In genomic region chr2:393711-394696, GRCh38 we compare ENCODE assay signal across 8 cellular contexts.
DNase-seq lines count a peak whose midpoint lies in the region; ATAC-seq and TF ChIP-seq lines count a peak whose summit lies in the region.

No MANE protein-coding gene starts in this region.

- H3K9me3 Mint-ChIP-seq in activated naive CD4-positive, alpha-beta T cell treated with anti-CD3 and anti-CD28 coated beads, Interleukin-2, amount 50 U/mL, for 24 hours, result no peaks in the 10 kb centered on the region
- H3K9me3 Mint-ChIP-seq in mesothelial cell of epicardium, result peaks cover 2% of the 10 kb centered on the region
- peaks cover 0 to 4% of the 10 kb centered on the region in 2 donors for H3K9me3 Mint-ChIP-seq in stimulated activated naive CD8-positive, alpha-beta T cell treated with anti-CD3 and anti-CD28 coated beads, Interleukin-15, amount 100 ng/mL, for 72 hours

- DNase-seq in COR-L47 (lab: John Stamatoyannopoulos, UW) (peak; percentile 57), RWPE2 (ENCODE audit: low spot score) (peak; percentile 69), mesothelial cell of epicardium (ENCODE audit: low spot score in 2 of 2, unreplicated experiment in 2 of 2) (no peak), suprapubic skin (ENCODE audit: low spot score in 2 of 2) (no peak), COLO829 (ENCODE audit: low spot score) (no peak)
- DNase-seq in stimulated activated naive CD8-positive, alpha-beta T cell treated with anti-CD3 and anti-CD28 coated beads, Interleukin-15, amount 100 ng/mL, for 72 hours, result peak; percentile 39 to 65

- H3K4me3 ChIP-seq in RWPE2 (ENCODE audit: severe bottlenecking) (no peak overlapping the region), suprapubic skin (no peak overlapping the region)

- no peak for TF ChIP-seq EP300 in suprapubic skin (IDR thresholded peaks at IDR 0.05)

- peak; percentile 67 for ATAC-seq in HG03196 (IDR thresholded peaks at IDR 0.05; ENCODE audit: unreplicated experiment)
- peak; percentile 97 for ATAC-seq in RWPE2 (ENCODE audit: low read depth)
- ATAC-seq in stimulated activated naive CD8-positive, alpha-beta T cell treated with anti-CD3 and anti-CD28 coated beads, Interleukin-15, amount 100 ng/mL, for 72 hours, result peak; percentile 96

- H3K36me3 ChIP-seq in RWPE2 (ENCODE audit: low read depth) (no peaks in the 10 kb centered on the region), suprapubic skin (no peaks in the 10 kb centered on the region)

- no peaks in the 10 kb centered on the region for H3K36me3 Mint-ChIP-seq in activated naive CD4-positive, alpha-beta T cell treated with anti-CD3 and anti-CD28 coated beads, Interleukin-2, amount 50 U/mL, for 24 hours
- H3K36me3 Mint-ChIP-seq in mesothelial cell of epicardium, result no peaks in the 10 kb centered on the region

- TF ChIP-seq CTCF in RWPE2 (IDR thresholded peaks at IDR 0.05; ENCODE audit: poor library complexity, severe bottlenecking), result no peak
- no peak for TF ChIP-seq CTCF in mesothelial cell of epicardium (IDR thresholded peaks at IDR 0.05; ENCODE audit: unreplicated experiment)
- no peak for TF ChIP-seq CTCF in suprapubic skin (IDR thresholded peaks at IDR 0.05)

- H3K27me3 Mint-ChIP-seq in activated naive CD4-positive, alpha-beta T cell treated with anti-CD3 and anti-CD28 coated beads, Interleukin-2, amount 50 U/mL, for 24 hours, result no peaks in the 10 kb centered on the region
- H3K27me3 Mint-ChIP-seq in mesothelial cell of epicardium (ENCODE audit: low read depth), result peaks cover 33% of the 10 kb centered on the region
- peaks cover 15% of the 10 kb centered on the region for H3K27me3 Mint-ChIP-seq in stimulated activated naive CD8-positive, alpha-beta T cell treated with anti-CD3 and anti-CD28 coated beads, Interleukin-15, amount 100 ng/mL, for 72 hours

- H3K27ac ChIP-seq in RWPE2 (ENCODE audit: poor library complexity, severe bottlenecking), result peak overlapping the region; percentile 49
- H3K27ac ChIP-seq in suprapubic skin, result no peak overlapping the region

- WGBS in suprapubic skin, result 60% methylated on average over 37 of the region's 37 CpGs

- H3K27me3 ChIP-seq in RWPE2 (ENCODE audit: insufficient read depth, poor library complexity, severe bottlenecking) (no peaks in the 10 kb centered on the region), suprapubic skin (peaks cover 9% of the 10 kb centered on the region)

- no peak for TF ChIP-seq POLR2A in suprapubic skin (IDR thresholded peaks at IDR 0.05)

- peak overlapping the region; percentile 85 for H3K27ac Mint-ChIP-seq in activated naive CD4-positive, alpha-beta T cell treated with anti-CD3 and anti-CD28 coated beads, Interleukin-2, amount 50 U/mL, for 24 hours
- peak overlapping the region; percentile 62 for H3K27ac Mint-ChIP-seq in mesothelial cell of epicardium
- peak overlapping the region; percentile 50 to 86 for H3K27ac Mint-ChIP-seq in stimulated activated naive CD8-positive, alpha-beta T cell treated with anti-CD3 and anti-CD28 coated beads, Interleukin-15, amount 100 ng/mL, for 72 hours

- H3K4me1 ChIP-seq in RWPE2 (ENCODE audit: insufficient read depth, poor library complexity, severe bottlenecking) (peaks cover 11% of the 10 kb centered on the region), suprapubic skin (no peaks in the 10 kb centered on the region)

- peak overlapping the region; percentile 86 for H3K4me3 Mint-ChIP-seq in activated naive CD4-positive, alpha-beta T cell treated with anti-CD3 and anti-CD28 coated beads, Interleukin-2, amount 50 U/mL, for 24 hours
- H3K4me3 Mint-ChIP-seq in mesothelial cell of epicardium, result peak overlapping the region; percentile 38
- peak overlapping the region; percentile 80 to 81 for H3K4me3 Mint-ChIP-seq in stimulated activated naive CD8-positive, alpha-beta T cell treated with anti-CD3 and anti-CD28 coated beads, Interleukin-15, amount 100 ng/mL, for 72 hours

- peaks cover 10% of the 10 kb centered on the region for H3K4me1 Mint-ChIP-seq in activated naive CD4-positive, alpha-beta T cell treated with anti-CD3 and anti-CD28 coated beads, Interleukin-2, amount 50 U/mL, for 24 hours
- peaks cover 16% of the 10 kb centered on the region for H3K4me1 Mint-ChIP-seq in mesothelial cell of epicardium
- peaks cover 20% of the 10 kb centered on the region for H3K4me1 Mint-ChIP-seq in stimulated activated naive CD8-positive, alpha-beta T cell treated with anti-CD3 and anti-CD28 coated beads, Interleukin-15, amount 100 ng/mL, for 72 hours

- H3K9me3 ChIP-seq in RWPE2 (ENCODE audit: severe bottlenecking) (no peaks in the 10 kb centered on the region), suprapubic skin (no peaks in the 10 kb centered on the region)

Comparison
In these comparisons a context has a peak if more than half of its experiments do, and no peak if none do; other contexts are left out.
1. DNase-seq: peak in COR-L47 (single experiment), RWPE2 (single experiment) and stimulated activated naive CD8-positive, alpha-beta T cell treated with anti-CD3 and anti-CD28 coated beads, Interleukin-15, amount 100 ng/mL, for 72 hours (2 of 2); none in mesothelial cell of epicardium (0 of 2), suprapubic skin (0 of 2) and COLO829 (single experiment).
2. Peak in every context shown above with its lines, with median percentiles within 50 percentile points of each other: ATAC-seq, H3K27ac Mint-ChIP-seq and H3K4me3 Mint-ChIP-seq.